9 cellular contexts compared by ENCODE assay signal in the genomic region with DNA sequence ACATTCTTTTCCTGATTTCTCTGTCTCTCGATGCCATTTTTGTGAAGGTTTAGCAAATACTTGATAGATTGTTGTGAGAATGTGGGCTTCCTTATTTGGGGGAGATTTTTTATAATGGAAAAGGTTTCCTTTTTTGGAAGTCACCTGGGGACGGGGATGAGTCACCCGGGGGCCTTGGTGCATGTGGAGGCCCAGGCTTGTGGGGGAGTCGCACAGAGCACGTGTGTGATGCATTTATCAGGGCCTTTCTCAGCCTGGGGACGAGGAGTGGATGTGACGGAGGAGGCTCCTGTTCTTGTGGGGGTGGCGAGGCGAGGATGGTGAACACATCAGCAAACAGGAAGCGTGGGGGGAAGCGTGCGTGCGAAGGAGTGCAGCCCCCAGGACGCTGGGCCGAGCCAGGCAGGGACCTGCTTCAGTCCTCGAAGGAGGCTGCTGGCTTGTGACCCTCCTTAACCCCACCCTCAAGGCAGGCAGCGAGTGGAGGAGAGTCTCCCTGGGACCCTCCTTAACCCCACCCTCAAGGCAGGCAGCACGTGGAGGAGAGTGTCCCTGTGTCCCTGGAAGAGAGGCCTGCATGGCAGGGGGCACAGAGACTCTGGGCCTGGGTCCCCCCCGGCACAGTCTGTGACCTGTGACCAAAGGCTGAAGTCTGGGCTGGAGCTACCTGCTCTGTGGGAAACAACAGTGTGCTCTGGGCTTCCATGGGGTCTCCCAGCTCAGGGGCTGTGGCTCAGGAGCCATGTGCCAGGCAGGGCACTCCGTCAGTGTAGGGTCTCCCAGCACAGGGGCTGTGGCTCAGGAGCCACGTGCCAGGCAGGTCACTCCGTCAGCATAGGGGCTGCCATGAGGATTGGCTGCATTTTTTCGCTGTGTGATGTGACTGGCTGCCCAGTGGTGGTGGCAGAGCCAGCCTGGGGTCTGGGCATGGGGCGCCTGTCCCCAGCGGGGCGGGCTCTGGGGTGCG. TPM values are rescaled to one million over a fixed set of nuclear protein-coding genes. Genes with fewer than 3 reads are reported as not detected.
A peak's percentile ranks its signal among the peaks of the same experiment; 100 is the strongest.
DNase-seq lines count a peak whose midpoint lies in the region; ATAC-seq, FAIRE-seq and TF ChIP-seq lines count a peak whose summit lies in the region.
"Had no signal": no experiment of that assay in that cellular context is flagged by ENCODE, and none has a peak within 500 bp of the region (broad histone marks: within the 10 kb centered on the region; RNA-seq: fewer than 3 reads in every experiment).

No MANE protein-coding gene starts in this region.

- H3K9me3 ChIP-seq in kidney (ENCODE audit: control insufficient read depth in 1 of 2, low read length in 2 of 2) = no peaks in the 10 kb centered on the region
- H3K9me3 ChIP-seq: SJSA1 had no signal

- H3K4me1 Mint-ChIP-seq in stimulated activated naive B cell treated with anti-CD40 and anti-IgM and Interleukin-4, amounts not matched to agents 10 μg/mL and 1 μg/mL and 100 μg/mL, for 72 hours = peaks cover 48 to 67% of the 10 kb centered on the region in 2 donors

- intact Hi-C loops in kidney (cut with DNase I) = no loop called here

- H3K4me3 Mint-ChIP-seq in stimulated activated naive B cell treated with anti-CD40 and anti-IgM and Interleukin-4, amounts not matched to agents 10 μg/mL and 1 μg/mL and 100 μg/mL, for 72 hours = peak overlapping the region; percentile 52 to 72

- H3K27ac ChIP-seq in kidney (ENCODE audit: low read depth in 2 of 2, low read length in 2 of 2) = peak overlapping the region; percentile 78 to 82
- H3K27ac ChIP-seq: SJSA1 had no signal

- H3K9me3 Mint-ChIP-seq in stimulated activated naive B cell treated with anti-CD40 and anti-IgM and Interleukin-4, amounts not matched to agents 10 μg/mL and 1 μg/mL and 100 μg/mL, for 72 hours = peaks cover 0 to 2% of the 10 kb centered on the region in 2 donors

- peaks cover 23 to 67% of the 10 kb centered on the region in 2 donors for H3K36me3 Mint-ChIP-seq in stimulated activated naive B cell treated with anti-CD40 and anti-IgM and Interleukin-4, amounts not matched to agents 10 μg/mL and 1 μg/mL and 100 μg/mL, for 72 hours

- H3K4me1 ChIP-seq in kidney (ENCODE audit: control insufficient read depth in 1 of 2, insufficient read depth in 1 of 2, low read depth in 1 of 2, low read length in 2 of 2) = peaks cover 41 to 42% of the 10 kb centered on the region in 2 donors

- FAIRE-seq in kidney (lab: Jason Lieb, UNC) = no peak

- H3K27me3 Mint-ChIP-seq in stimulated activated naive B cell treated with anti-CD40 and anti-IgM and Interleukin-4, amounts not matched to agents 10 μg/mL and 1 μg/mL and 100 μg/mL, for 72 hours = no peaks in the 10 kb centered on the region

- H3K36me3 ChIP-seq in kidney (ENCODE audit: control insufficient read depth in 1 of 2, insufficient read depth in 2 of 2, low read length in 2 of 2) = no peaks in the 10 kb centered on the region

- peak overlapping the region; percentile 89 for H3K27ac Mint-ChIP-seq in stimulated activated naive B cell treated with anti-CD40 and anti-IgM and Interleukin-4, amounts not matched to agents 10 μg/mL and 1 μg/mL and 100 μg/mL, for 72 hours

- DNase-seq in Jurkat, Clone E6-1 (ENCODE audit: low read depth, low spot score) = peak; percentile 14
- peak; percentile 26 for DNase-seq in activated CD8-positive, alpha-beta memory T cell treated with anti-CD3 and anti-CD28 coated beads, Interleukin-2, amount 50 U/mL, for 24 hours (ENCODE audit: extremely low read depth)
- DNase-seq in kidney = peak; percentile 70
- peak; percentile 36 for DNase-seq in stimulated activated naive B cell treated with anti-CD40 and anti-IgM and Interleukin-4, amounts not matched to agents 10 μg/mL and 1 μg/mL and 100 μg/mL, for 72 hours
- no peak for DNase-seq in amniotic stem cell (lab: John Stamatoyannopoulos, UW)
- DNase-seq in NCI-H82 (lab: John Stamatoyannopoulos, UW) = no peak
- no peak for DNase-seq in H4 (ENCODE audit: low spot score)

- ATAC-seq in stimulated activated naive B cell treated with anti-CD40 and anti-IgM and Interleukin-4, amounts not matched to agents 10 μg/mL and 1 μg/mL and 100 μg/mL, for 72 hours (replicated peaks) = peak; percentile 61 to 66
- no peak for ATAC-seq in GM18873 (IDR thresholded peaks at IDR 0.05; ENCODE audit: low FRiP score, unreplicated experiment)

- no peak overlapping the region for H3K4me3 ChIP-seq in Jurkat, Clone E6-1 (ENCODE audit: low read length)
- no peak overlapping the region for H3K4me3 ChIP-seq in kidney (ENCODE audit: low read length in 2 of 2)
- H3K4me3 ChIP-seq: SJSA1 had no signal

- no peak for TF ChIP-seq CTCF in kidney (IDR thresholded peaks at IDR 0.05; ENCODE audit: borderline replicate concordance, extremely low read depth, insufficient read depth)

- H3K9ac ChIP-seq in kidney (ENCODE audit: low read length in 2 of 2) = peak overlapping the region in 1 of 2 donors; percentile 41

RNA-seq across cellular contexts. Expression of a gene that starts 57.2 kb away (rescaled TPM):
- 22.0 TPM for polyA plus RNA-seq in Jurkat, Clone E6-1 (2012; ENCODE audit: insufficient read depth, insufficient read length)
- total RNA-seq in kidney = 86.2 TPM
- 40.3 TPM for polyA plus RNA-seq in kidney (ENCODE audit: insufficient read depth, low read depth, low replicate concordance)
- total RNA-seq in H4 (2014; rRNA removed; shearing (Covaris generic)) = 27.0 and 29.4 TPM in 2 replicates

Comparison
In these comparisons a context has a peak if more than half of its experiments do, and no peak if none do; other contexts are left out.
1. DNase-seq: peak in Jurkat, Clone E6-1 (single experiment), activated CD8-positive, alpha-beta memory T cell treated with anti-CD3 and anti-CD28 coated beads, Interleukin-2, amount 50 U/mL, for 24 hours (single experiment), kidney (single experiment) and stimulated activated naive B cell treated with anti-CD40 and anti-IgM and Interleukin-4, amounts not matched to agents 10 μg/mL and 1 μg/mL and 100 μg/mL, for 72 hours (single experiment); none in amniotic stem cell (single experiment), NCI-H82 (single experiment) and H4 (single experiment).